24 cellular contexts compared by ENCODE assay signal in genomic region chr2:202400937-202401336, GRCh38.
"Had no signal": no experiment of that assay in that cellular context is flagged by ENCODE, and none has a peak within 500 bp of the region (broad histone marks: within the 10 kb centered on the region; RNA-seq: fewer than 3 reads in every experiment).

No MANE protein-coding gene starts in this region.

- H3K36me3 ChIP-seq: cardiac muscle cell, neutrophil, ovary, upper lobe of right lung had no signal

- H3K27ac Mint-ChIP-seq: activated B cell treated with CpG ODN at 0.5 μM for 24 hours; activated CD4-positive, alpha-beta T cell treated with anti-CD3 and anti-CD28 coated beads for 36 hours; activated naive CD8-positive, alpha-beta T cell treated with anti-CD3 and anti-CD28 coated beads, Interleukin-2, amount 50 U/mL, for 24 hours; activated T-cell treated with anti-CD3 and anti-CD28 coated beads, Interleukin-2, amount 50 U/mL, for 72 hours; immature natural killer cell; natural killer cell treated with Interleukin-12 subunit alpha and Interleukin-12 subunit beta and Interleukin-15 and Interleukin-18, amount 100 ng/mL, for 72 hours; T-helper 1 cell treated with Interleukin-12 subunit alpha and Interleukin-12 subunit beta and Interleukin-4 antibody, amounts not matched to agents 30 μg/mL and 1 μg/mL, for 36 hours had no signal

- DNase-seq: activated B cell treated with CpG ODN at 0.5 μM for 24 hours; activated CD4-positive, alpha-beta T cell treated with anti-CD3 and anti-CD28 coated beads for 36 hours; activated CD4-positive, alpha-beta T cell treated with anti-CD3 and anti-CD28 coated beads, Interleukin-2, amount 50 U/mL, for 48 hours; activated gamma-delta T cell; activated naive CD4-positive, alpha-beta T cell treated with anti-CD3 and anti-CD28 coated beads, Interleukin-2, amount 50 U/mL, for 16 hours; activated naive CD8-positive, alpha-beta T cell treated with anti-CD3 and anti-CD28 coated beads, Interleukin-2, amount 50 U/mL, for 24 hours; activated T-cell treated with anti-CD3 and anti-CD28 coated beads, Interleukin-2, amount 50 U/mL, for 72 hours; cortex of kidney; foreskin fibroblast; immature natural killer cell; left ventricle myocardium superior; mammary epithelial cell; ovary; psoas muscle; right cardiac atrium; stimulated activated CD4-positive, alpha-beta T cell treated with anti-CD3 and anti-CD28 coated beads, Interleukin-12 subunit alpha, Interleukin-12 subunit beta, amount 100 ng/mL, for 4 hours; stimulated activated CD4-positive, alpha-beta T cell treated with anti-CD3 and anti-CD28 coated beads, Interleukin-4, amount 100 ng/mL, for 4 hours; stimulated activated naive CD8-positive, alpha-beta T cell treated with anti-CD3 and anti-CD28 coated beads, Interleukin-15, Interleukin-2, amounts not matched to agents 100 U/mL and 50 U/mL, for 24 hours; T1000; upper lobe of right lung had no signal

- ATAC-seq: activated CD4-positive, alpha-beta T cell treated with anti-CD3 and anti-CD28 coated beads for 36 hours; activated naive CD8-positive, alpha-beta T cell treated with anti-CD3 and anti-CD28 coated beads, Interleukin-2, amount 50 U/mL, for 24 hours; activated T-cell treated with anti-CD3 and anti-CD28 coated beads, Interleukin-2, amount 50 U/mL, for 72 hours; left ventricle myocardium superior; natural killer cell treated with Interleukin-12 subunit alpha and Interleukin-12 subunit beta and Interleukin-15 and Interleukin-18, amount 100 ng/mL, for 72 hours; psoas muscle; right cardiac atrium; stimulated activated naive CD8-positive, alpha-beta T cell treated with anti-CD3 and anti-CD28 coated beads, Interleukin-15, Interleukin-2, amounts not matched to agents 100 U/mL and 50 U/mL, for 24 hours; upper lobe of right lung had no signal

- H3K4me3 ChIP-seq: cardiac muscle cell, ovary, psoas muscle, upper lobe of right lung had no signal

- H3K36me3 Mint-ChIP-seq: immature natural killer cell; natural killer cell treated with Interleukin-12 subunit alpha and Interleukin-12 subunit beta and Interleukin-15 and Interleukin-18, amount 100 ng/mL, for 72 hours had no signal

- H3K27me3 Mint-ChIP-seq: activated B cell treated with CpG ODN at 0.5 μM for 24 hours; activated CD4-positive, alpha-beta T cell treated with anti-CD3 and anti-CD28 coated beads for 36 hours; activated naive CD8-positive, alpha-beta T cell treated with anti-CD3 and anti-CD28 coated beads, Interleukin-2, amount 50 U/mL, for 24 hours; natural killer cell treated with Interleukin-12 subunit alpha and Interleukin-12 subunit beta and Interleukin-15 and Interleukin-18, amount 100 ng/mL, for 72 hours had no signal

- H3K27ac ChIP-seq: cardiac muscle cell, neutrophil, ovary, psoas muscle, upper lobe of right lung had no signal

- H3K27me3 ChIP-seq: cardiac muscle cell, neutrophil, ovary, upper lobe of right lung had no signal

- H3K9me3 ChIP-seq: neutrophil, ovary, psoas muscle, upper lobe of right lung had no signal

- H3K4me1 Mint-ChIP-seq: activated CD4-positive, alpha-beta T cell treated with anti-CD3 and anti-CD28 coated beads for 36 hours; activated naive CD8-positive, alpha-beta T cell treated with anti-CD3 and anti-CD28 coated beads, Interleukin-2, amount 50 U/mL, for 24 hours had no signal

- H3K4me3 Mint-ChIP-seq: activated B cell treated with CpG ODN at 0.5 μM for 24 hours; activated CD4-positive, alpha-beta T cell treated with anti-CD3 and anti-CD28 coated beads for 36 hours; activated naive CD8-positive, alpha-beta T cell treated with anti-CD3 and anti-CD28 coated beads, Interleukin-2, amount 50 U/mL, for 24 hours; activated T-cell treated with anti-CD3 and anti-CD28 coated beads, Interleukin-2, amount 50 U/mL, for 72 hours; immature natural killer cell; natural killer cell treated with Interleukin-12 subunit alpha and Interleukin-12 subunit beta and Interleukin-15 and Interleukin-18, amount 100 ng/mL, for 72 hours; T-helper 1 cell treated with Interleukin-12 subunit alpha and Interleukin-12 subunit beta and Interleukin-4 antibody, amounts not matched to agents 30 μg/mL and 1 μg/mL, for 36 hours had no signal

- H3K9me3 Mint-ChIP-seq: activated B cell treated with CpG ODN at 0.5 μM for 24 hours; activated naive CD8-positive, alpha-beta T cell treated with anti-CD3 and anti-CD28 coated beads, Interleukin-2, amount 50 U/mL, for 24 hours; activated T-cell treated with anti-CD3 and anti-CD28 coated beads, Interleukin-2, amount 50 U/mL, for 72 hours; immature natural killer cell; natural killer cell treated with Interleukin-12 subunit alpha and Interleukin-12 subunit beta and Interleukin-15 and Interleukin-18, amount 100 ng/mL, for 72 hours; T-helper 1 cell treated with Interleukin-12 subunit alpha and Interleukin-12 subunit beta and Interleukin-4 antibody, amounts not matched to agents 30 μg/mL and 1 μg/mL, for 36 hours had no signal
